14 cellular contexts compared by ENCODE assay signal in genomic region chr16:53058441-53058840, GRCh38. TPM values are rescaled to one million over a fixed set of nuclear protein-coding genes. Genes with fewer than 3 reads are reported as not detected.
A peak's percentile ranks its signal among the peaks of the same experiment; 100 is the strongest.
DNase-seq lines count a peak whose midpoint lies in the region; ATAC-seq and TF ChIP-seq lines count a peak whose summit lies in the region.
"Had no signal": no experiment of that assay in that cellular context is flagged by ENCODE, and none has a peak within 500 bp of the region (broad histone marks: within the 10 kb centered on the region; RNA-seq: fewer than 3 reads in every experiment).

No MANE protein-coding gene starts in this region.

- no peak overlapping the region for H2BK15ac ChIP-seq in neuronal stem cell (ENCODE audit: low read length)

- H2BK5ac ChIP-seq in neuronal stem cell (ENCODE audit: low read length), result no peak overlapping the region

- H3K36me3 Mint-ChIP-seq in CD8-positive, alpha-beta memory T cell, result peaks cover 0 to 2% (median 0%) of the 10 kb centered on the region in 3 donors
- H3K36me3 Mint-ChIP-seq: activated CD4-positive, alpha-beta memory T cell treated with anti-CD3 and anti-CD28 coated beads for 36 hours had no signal

- peak overlapping the region in 6 of 8 donors; percentile 11 to 95 (median 40) for H3K27ac Mint-ChIP-seq in CD8-positive, alpha-beta memory T cell
- H3K27ac Mint-ChIP-seq: activated CD4-positive, alpha-beta memory T cell treated with anti-CD3 and anti-CD28 coated beads for 36 hours; endodermal cell had no signal

- H4K20me1 ChIP-seq in OCI-LY1 (ENCODE audit: insufficient read depth, low read length), result no peaks in the 10 kb centered on the region

- H3K36me3 ChIP-seq in CD8-positive, alpha-beta memory T cell (ENCODE audit: insufficient read depth, low read length), result no peaks in the 10 kb centered on the region
- H3K36me3 ChIP-seq in OCI-LY1 (ENCODE audit: insufficient read depth, low read length) (no peaks in the 10 kb centered on the region), neuronal stem cell (replicated peaks in 1 of 2; ENCODE audit: control insufficient read depth in 2 of 2, insufficient read depth in 2 of 2, low read length in 2 of 2) (no peaks in the 10 kb centered on the region)

- H4K91ac ChIP-seq in neuronal stem cell (ENCODE audit: low read depth, low read length, poor library complexity), result no peak overlapping the region

- no peak overlapping the region for H3K27ac ChIP-seq in CD8-positive, alpha-beta memory T cell (ENCODE audit: low read depth, low read length)
- peak overlapping the region; percentile 64 for H3K27ac ChIP-seq in OCI-LY1 (ENCODE audit: low read depth, low read length, poor library complexity, severe bottlenecking)
- no peak overlapping the region for H3K27ac ChIP-seq in neuronal stem cell (replicated peaks; ENCODE audit: low read length)

- H3K4ac ChIP-seq in neuronal stem cell (ENCODE audit: low read length), result no peak overlapping the region

- H2BK12ac ChIP-seq in neuronal stem cell (ENCODE audit: low read length), result no peak overlapping the region

- H3K9me3 ChIP-seq in CD8-positive, alpha-beta memory T cell (ENCODE audit: low read length), result no peaks in the 10 kb centered on the region
- H3K9me3 ChIP-seq in OCI-LY1 (ENCODE audit: low read length) (no peaks in the 10 kb centered on the region), neuronal stem cell (replicated peaks in 1 of 2; ENCODE audit: control insufficient read depth in 2 of 2, insufficient read depth in 1 of 2, low read depth in 1 of 2, low read length in 2 of 2) (no peaks in the 10 kb centered on the region)

- TF ChIP-seq CTCF in OCI-LY1 (IDR thresholded peaks at IDR 0.05; ENCODE audit: low read length) (no peak), epithelial cell of esophagus (IDR thresholded peaks at IDR 0.05; ENCODE audit: insufficient read depth, low read depth, low read length, missing control alignments) (no peak), GM13977 (IDR thresholded peaks at IDR 0.05; ENCODE audit: extremely low read depth, insufficient read depth, missing control alignments) (no peak)

- H3K27me3 Mint-ChIP-seq in CD8-positive, alpha-beta memory T cell, result no peaks in the 10 kb centered on the region
- H3K27me3 Mint-ChIP-seq: activated CD4-positive, alpha-beta memory T cell treated with anti-CD3 and anti-CD28 coated beads for 36 hours had no signal

- peaks cover 39% of the 10 kb centered on the region for H3K79me2 ChIP-seq in OCI-LY1 (ENCODE audit: insufficient read depth, low read length)

- no peaks in the 10 kb centered on the region for H3K79me1 ChIP-seq in neuronal stem cell (ENCODE audit: low read depth, low read length)

- no peak overlapping the region for H3K4me3 ChIP-seq in CD8-positive, alpha-beta memory T cell (ENCODE audit: low read length)
- H3K4me3 ChIP-seq in OCI-LY1 (ENCODE audit: low read depth, low read length, poor library complexity, severe bottlenecking), result no peak overlapping the region
- H3K4me3 ChIP-seq in epithelial cell of esophagus (ENCODE audit: low read length), result no peak overlapping the region
- no peak overlapping the region for H3K4me3 ChIP-seq in neuronal stem cell (ENCODE audit: low read length in 2 of 2)

- H3K23ac ChIP-seq in neuronal stem cell (ENCODE audit: low read depth, low read length, poor library complexity), result no peak overlapping the region

- no peak overlapping the region for H3K18ac ChIP-seq in neuronal stem cell (ENCODE audit: low read length)

- H3K4me1 Mint-ChIP-seq in CD8-positive, alpha-beta memory T cell, result peaks cover 47 to 60% (median 51%) of the 10 kb centered on the region in 3 donors

- H3K4me2 ChIP-seq in OCI-LY1 (ENCODE audit: low read length) (no peak overlapping the region), neuronal stem cell (ENCODE audit: insufficient read depth, low read length, poor library complexity, severe bottlenecking) (no peak overlapping the region)

- H3K27me3 ChIP-seq in CD8-positive, alpha-beta memory T cell (ENCODE audit: insufficient read depth, low read length, poor library complexity, severe bottlenecking), result no peaks in the 10 kb centered on the region
- H3K27me3 ChIP-seq in OCI-LY1 (ENCODE audit: insufficient read depth, low read length), result no peaks in the 10 kb centered on the region
- no peaks in the 10 kb centered on the region for H3K27me3 ChIP-seq in neuronal stem cell (ENCODE audit: control insufficient read depth in 3 of 3, insufficient read depth in 3 of 3, low read depth in 1 of 3, low read length in 3 of 3)

- no peak overlapping the region for H2BK120ac ChIP-seq in neuronal stem cell (ENCODE audit: low read depth, low read length)

- no peak overlapping the region for H3K9ac ChIP-seq in OCI-LY1 (ENCODE audit: low read length)
- H3K9ac ChIP-seq in neuronal stem cell (ENCODE audit: low read depth, low read length, poor library complexity), result no peak overlapping the region

- H2AFZ ChIP-seq in OCI-LY1 (ENCODE audit: low read length) (no peak overlapping the region), neuronal stem cell (ENCODE audit: low read length) (no peak overlapping the region)

- in situ Hi-C loops in GM13977 (cut with MboI; ENCODE audit: low pct_unique_long_range_greater_than_20kb, low sequenced_read_pairs, unreplicated experiment), result loop anchor here (25.0 kb wide), 1 partner anchor 104 kb away; no protein-coding TSS in a partner anchor

- CTCF ChIA-PET in CD8-positive, alpha-beta memory T cell (lab: Charles Lee), result interaction anchor here (1.1 to 7.0 kb wide), 4 partner anchors 8 to 99 kb away, joined by 3 to 113 read pairs (median 4); no protein-coding TSS in a partner anchor

- H3K9me2 ChIP-seq in OCI-LY1 (ENCODE audit: low read depth, low read length), result no peaks in the 10 kb centered on the region

- H3K4me1 ChIP-seq in CD8-positive, alpha-beta memory T cell (ENCODE audit: insufficient read depth, low read length), result peaks cover 30% of the 10 kb centered on the region
- H3K4me1 ChIP-seq in OCI-LY1 (ENCODE audit: insufficient read depth, low read length, severe bottlenecking) (peaks cover 66% of the 10 kb centered on the region), neuronal stem cell (ENCODE audit: control insufficient read depth in 2 of 2, insufficient read depth in 1 of 2, low read depth in 1 of 2, low read length in 2 of 2) (peaks cover 8 to 10% of the 10 kb centered on the region in 2 donors)

- H2AK5ac ChIP-seq in neuronal stem cell (ENCODE audit: low read depth, low read length), result peak overlapping the region; percentile 26

- no peak overlapping the region for H4K8ac ChIP-seq in neuronal stem cell (ENCODE audit: low read depth, low read length)

- H3K14ac ChIP-seq in neuronal stem cell (ENCODE audit: low read length), result no peak overlapping the region

- DNase-seq in CD8-positive, alpha-beta memory T cell, result no peak
- DNase-seq in epithelial cell of esophagus (ENCODE audit: low read depth), result peak; percentile 39
- DNase-seq in neuronal stem cell (ENCODE audit: low spot score), result no peak
- no peak for DNase-seq in NCI-H1092 (lab: John Stamatoyannopoulos, UW)
- DNase-seq in GM13977 (ENCODE audit: low spot score), result no peak
- no peak for DNase-seq in NCI-H1694 treated with DMSO at 0.1 percent for 48 hours (lab: John Stamatoyannopoulos, UW)
- DNase-seq: activated CD4-positive, alpha-beta memory T cell treated with anti-CD3 and anti-CD28 coated beads for 36 hours; central memory CD4-positive, alpha-beta T cell; endodermal cell; foreskin melanocyte; NCI-H187 treated with DMSO at 0.1 percent for 48 hours; NCI-H510A had no signal

- peak overlapping the region in 3 of 7 donors; percentile 7 to 49 (median 11) for H3K4me3 Mint-ChIP-seq in CD8-positive, alpha-beta memory T cell
- H3K4me3 Mint-ChIP-seq: activated CD4-positive, alpha-beta memory T cell treated with anti-CD3 and anti-CD28 coated beads for 36 hours; endodermal cell had no signal

- H3F3A ChIP-seq in OCI-LY1 (ENCODE audit: insufficient read depth, low read length), result no peaks in the 10 kb centered on the region

- no peaks in the 10 kb centered on the region for H3K9me3 Mint-ChIP-seq in CD8-positive, alpha-beta memory T cell
- H3K9me3 Mint-ChIP-seq: activated CD4-positive, alpha-beta memory T cell treated with anti-CD3 and anti-CD28 coated beads for 36 hours; endodermal cell had no signal

- POLR2A ChIA-PET in CD8-positive, alpha-beta memory T cell (lab: Charles Lee), result no interaction called here

- WGBS in neuronal stem cell (ENCODE audit: extremely low coverage in 2 of 2, insufficient read length in 2 of 2, insufficient replicate concordance in 1 of 2), 2 donors, result no CpG with 5 or more reads among the region's 5 CpGs

- ATAC-seq in HG03097 (IDR thresholded peaks at IDR 0.05; ENCODE audit: low FRiP score, unreplicated experiment), result no peak

RNA-seq across cellular contexts. Expression of gene CHD9, which starts 3.6 kb away (rescaled TPM):
- 10 to 100 TPM; 17.4 to 21.8 TPM for total RNA-seq in CD8-positive, alpha-beta memory T cell
- 57.4 TPM for polyA plus RNA-seq in CD8-positive, alpha-beta memory T cell
- polyA plus RNA-seq in neuronal stem cell (2013, experiment 1 of 2), result 40.5 TPM
- 38.6 TPM for polyA plus RNA-seq in neuronal stem cell (2013, experiment 2 of 2)

RNA-seq across cellular contexts. Expression of gene CHD9NB, which starts 5.7 kb away (rescaled TPM):
- 1 to 10 TPM in 1 of 2 experiments, under 1 TPM in 1; 0.79 to 1.0 TPM for total RNA-seq in CD8-positive, alpha-beta memory T cell
- not detected for polyA plus RNA-seq in CD8-positive, alpha-beta memory T cell
- 4.2 TPM for polyA plus RNA-seq in neuronal stem cell (2013, experiment 1 of 2)
- polyA plus RNA-seq in neuronal stem cell (2013, experiment 2 of 2), result 4.1 TPM
